2 cellular contexts compared by ENCODE assay signal in genomic region chr19:2050349-2050990, GRCh38.
TF ChIP-seq lines count a peak whose summit lies in the region.

No MANE protein-coding gene starts in this region.

TF ChIP-seq in K562, 482 proteins besides CTCF, POLR2A, EP300 and RAD21 (continued from another document and continues in another):
- TF ChIP-seq, protein P1, sequence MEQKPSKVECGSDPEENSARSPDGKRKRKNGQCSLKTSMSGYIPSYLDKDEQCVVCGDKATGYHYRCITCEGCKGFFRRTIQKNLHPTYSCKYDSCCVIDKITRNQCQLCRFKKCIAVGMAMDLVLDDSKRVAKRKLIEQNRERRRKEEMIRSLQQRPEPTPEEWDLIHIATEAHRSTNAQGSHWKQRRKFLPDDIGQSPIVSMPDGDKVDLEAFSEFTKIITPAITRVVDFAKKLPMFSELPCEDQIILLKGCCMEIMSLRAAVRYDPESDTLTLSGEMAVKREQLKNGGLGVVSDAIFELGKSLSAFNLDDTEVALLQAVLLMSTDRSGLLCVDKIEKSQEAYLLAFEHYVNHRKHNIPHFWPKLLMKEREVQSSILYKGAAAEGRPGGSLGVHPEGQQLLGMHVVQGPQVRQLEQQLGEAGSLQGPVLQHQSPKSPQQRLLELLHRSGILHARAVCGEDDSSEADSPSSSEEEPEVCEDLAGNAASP (IDR thresholded peaks at IDR 0.05): no peak
- TF ChIP-seq RBFOX2 (IDR thresholded peaks at IDR 0.05; ENCODE audit: low read depth, low read length) (peak; percentile 93), NCOA1 (IDR thresholded peaks at IDR 0.05; ENCODE audit: low read depth) (no peak), REST (CRISPR knock-in tag; IDR thresholded peaks at IDR 0.05; ENCODE audit: low read depth) (0 out of 2 replicates have a peak, but pooled peaks have one; percentile 17), TAF7 (tag; IDR thresholded peaks at IDR 0.05) (no peak), MXI1 (IDR thresholded peaks at IDR 0.05; ENCODE audit: low read depth, low read length) (no peak), ID3 (CRISPR knock-in tag; IDR thresholded peaks at IDR 0.05) (no peak), ID3 (tag; IDR thresholded peaks at IDR 0.05) (no peak), ETV1 (tag; conservative IDR thresholded peaks at IDR 0.05; ENCODE audit: low read depth) (no peak), ZNF57 (CRISPR knock-in tag; IDR thresholded peaks at IDR 0.05) (no peak), ZNF561 (CRISPR knock-in tag; conservative IDR thresholded peaks at IDR 0.05) (no peak), ZNF584 (CRISPR knock-in tag; IDR thresholded peaks at IDR 0.05; ENCODE audit: low read depth) (no peak)
- TF ChIP-seq, protein P2, sequence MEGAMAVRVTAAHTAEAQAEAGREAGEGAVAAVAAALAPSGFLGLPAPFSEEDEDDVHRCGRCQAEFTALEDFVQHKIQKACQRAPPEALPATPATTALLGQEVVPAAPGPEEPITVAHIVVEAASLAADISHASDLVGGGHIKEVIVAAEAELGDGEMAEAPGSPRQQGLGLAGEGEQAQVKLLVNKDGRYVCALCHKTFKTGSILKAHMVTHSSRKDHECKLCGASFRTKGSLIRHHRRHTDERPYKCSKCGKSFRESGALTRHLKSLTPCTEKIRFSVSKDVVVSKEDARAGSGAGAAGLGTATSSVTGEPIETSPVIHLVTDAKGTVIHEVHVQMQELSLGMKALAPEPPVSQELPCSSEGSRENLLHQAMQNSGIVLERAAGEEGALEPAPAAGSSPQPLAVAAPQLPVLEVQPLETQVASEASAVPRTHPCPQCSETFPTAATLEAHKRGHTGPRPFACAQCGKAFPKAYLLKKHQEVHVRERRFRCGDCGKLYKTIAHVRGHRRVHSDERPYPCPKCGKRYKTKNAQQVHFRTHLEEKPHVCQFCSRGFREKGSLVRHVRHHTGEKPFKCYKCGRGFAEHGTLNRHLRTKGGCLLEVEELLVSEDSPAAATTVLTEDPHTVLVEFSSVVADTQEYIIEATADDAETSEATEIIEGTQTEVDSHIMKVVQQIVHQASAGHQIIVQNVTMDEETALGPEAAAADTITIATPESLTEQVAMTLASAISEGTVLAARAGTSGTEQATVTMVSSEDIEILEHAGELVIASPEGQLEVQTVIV (CRISPR knock-in tag; IDR thresholded peaks at IDR 0.05; ENCODE audit: borderline replicate concordance): no peak
- TF ChIP-seq, protein P3, sequence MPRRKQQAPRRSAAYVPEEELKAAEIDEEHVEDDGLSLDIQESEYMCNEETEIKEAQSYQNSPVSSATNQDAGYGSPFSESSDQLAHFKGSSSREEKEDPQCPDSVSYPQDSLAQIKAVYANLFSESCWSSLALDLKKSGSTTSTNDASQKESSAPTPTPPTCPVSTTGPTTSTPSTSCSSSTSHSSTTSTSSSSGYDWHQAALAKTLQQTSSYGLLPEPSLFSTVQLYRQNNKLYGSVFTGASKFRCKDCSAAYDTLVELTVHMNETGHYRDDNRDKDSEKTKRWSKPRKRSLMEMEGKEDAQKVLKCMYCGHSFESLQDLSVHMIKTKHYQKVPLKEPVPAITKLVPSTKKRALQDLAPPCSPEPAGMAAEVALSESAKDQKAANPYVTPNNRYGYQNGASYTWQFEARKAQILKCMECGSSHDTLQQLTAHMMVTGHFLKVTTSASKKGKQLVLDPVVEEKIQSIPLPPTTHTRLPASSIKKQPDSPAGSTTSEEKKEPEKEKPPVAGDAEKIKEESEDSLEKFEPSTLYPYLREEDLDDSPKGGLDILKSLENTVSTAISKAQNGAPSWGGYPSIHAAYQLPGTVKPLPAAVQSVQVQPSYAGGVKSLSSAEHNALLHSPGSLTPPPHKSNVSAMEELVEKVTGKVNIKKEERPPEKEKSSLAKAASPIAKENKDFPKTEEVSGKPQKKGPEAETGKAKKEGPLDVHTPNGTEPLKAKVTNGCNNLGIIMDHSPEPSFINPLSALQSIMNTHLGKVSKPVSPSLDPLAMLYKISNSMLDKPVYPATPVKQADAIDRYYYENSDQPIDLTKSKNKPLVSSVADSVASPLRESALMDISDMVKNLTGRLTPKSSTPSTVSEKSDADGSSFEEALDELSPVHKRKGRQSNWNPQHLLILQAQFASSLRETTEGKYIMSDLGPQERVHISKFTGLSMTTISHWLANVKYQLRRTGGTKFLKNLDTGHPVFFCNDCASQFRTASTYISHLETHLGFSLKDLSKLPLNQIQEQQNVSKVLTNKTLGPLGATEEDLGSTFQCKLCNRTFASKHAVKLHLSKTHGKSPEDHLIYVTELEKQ (CRISPR knock-in tag; IDR thresholded peaks at IDR 0.05): no peak

TF ChIP-seq in HepG2, 621 proteins besides CTCF, POLR2A, EP300 and RAD21 (continued from another document and continues in another):
- TF ChIP-seq, protein P4, sequence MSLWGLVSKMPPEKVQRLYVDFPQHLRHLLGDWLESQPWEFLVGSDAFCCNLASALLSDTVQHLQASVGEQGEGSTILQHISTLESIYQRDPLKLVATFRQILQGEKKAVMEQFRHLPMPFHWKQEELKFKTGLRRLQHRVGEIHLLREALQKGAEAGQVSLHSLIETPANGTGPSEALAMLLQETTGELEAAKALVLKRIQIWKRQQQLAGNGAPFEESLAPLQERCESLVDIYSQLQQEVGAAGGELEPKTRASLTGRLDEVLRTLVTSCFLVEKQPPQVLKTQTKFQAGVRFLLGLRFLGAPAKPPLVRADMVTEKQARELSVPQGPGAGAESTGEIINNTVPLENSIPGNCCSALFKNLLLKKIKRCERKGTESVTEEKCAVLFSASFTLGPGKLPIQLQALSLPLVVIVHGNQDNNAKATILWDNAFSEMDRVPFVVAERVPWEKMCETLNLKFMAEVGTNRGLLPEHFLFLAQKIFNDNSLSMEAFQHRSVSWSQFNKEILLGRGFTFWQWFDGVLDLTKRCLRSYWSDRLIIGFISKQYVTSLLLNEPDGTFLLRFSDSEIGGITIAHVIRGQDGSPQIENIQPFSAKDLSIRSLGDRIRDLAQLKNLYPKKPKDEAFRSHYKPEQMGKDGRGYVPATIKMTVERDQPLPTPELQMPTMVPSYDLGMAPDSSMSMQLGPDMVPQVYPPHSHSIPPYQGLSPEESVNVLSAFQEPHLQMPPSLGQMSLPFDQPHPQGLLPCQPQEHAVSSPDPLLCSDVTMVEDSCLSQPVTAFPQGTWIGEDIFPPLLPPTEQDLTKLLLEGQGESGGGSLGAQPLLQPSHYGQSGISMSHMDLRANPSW (CRISPR knock-in tag; IDR thresholded peaks at IDR 0.05; ENCODE audit: borderline replicate concordance): no peak
- TF ChIP-seq ZNF230 (CRISPR knock-in tag; IDR thresholded peaks at IDR 0.05): 0 out of 2 replicates have a peak, but pooled peaks have one; percentile 16
- TF ChIP-seq SNAPC4 (CRISPR knock-in tag; IDR thresholded peaks at IDR 0.05): no peak
- TF ChIP-seq, protein P5, sequence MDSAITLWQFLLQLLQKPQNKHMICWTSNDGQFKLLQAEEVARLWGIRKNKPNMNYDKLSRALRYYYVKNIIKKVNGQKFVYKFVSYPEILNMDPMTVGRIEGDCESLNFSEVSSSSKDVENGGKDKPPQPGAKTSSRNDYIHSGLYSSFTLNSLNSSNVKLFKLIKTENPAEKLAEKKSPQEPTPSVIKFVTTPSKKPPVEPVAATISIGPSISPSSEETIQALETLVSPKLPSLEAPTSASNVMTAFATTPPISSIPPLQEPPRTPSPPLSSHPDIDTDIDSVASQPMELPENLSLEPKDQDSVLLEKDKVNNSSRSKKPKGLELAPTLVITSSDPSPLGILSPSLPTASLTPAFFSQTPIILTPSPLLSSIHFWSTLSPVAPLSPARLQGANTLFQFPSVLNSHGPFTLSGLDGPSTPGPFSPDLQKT (CRISPR knock-in tag; IDR thresholded peaks at IDR 0.05; ENCODE audit: borderline replicate concordance): no peak
- no peak for TF ChIP-seq HOXA3 (CRISPR knock-in tag; IDR thresholded peaks at IDR 0.05)
- TF ChIP-seq NONO (IDR thresholded peaks at IDR 0.05): no peak
- TF ChIP-seq NONO (CRISPR knock-in tag; conservative IDR thresholded peaks at IDR 0.05): peak; percentile 8; the same call in 1 of the 2 replicates
- TF ChIP-seq ARID5B (CRISPR knock-in tag; IDR thresholded peaks at IDR 0.05): no peak
- TF ChIP-seq CCAR2 (optimal IDR thresholded peaks at IDR 0.05; ENCODE audit: low read depth, low read length): no peak
- TF ChIP-seq REXO4 (CRISPR knock-in tag; IDR thresholded peaks at IDR 0.05; ENCODE audit: borderline replicate concordance): no peak
- no peak for TF ChIP-seq KLF15 (CRISPR knock-in tag; IDR thresholded peaks at IDR 0.05; ENCODE audit: borderline replicate concordance)
- TF ChIP-seq AKAP8 (CRISPR knock-in tag; IDR thresholded peaks at IDR 0.05): 0 out of 2 replicates have a peak, but pooled peaks have one; percentile 9
- TF ChIP-seq, protein P6, sequence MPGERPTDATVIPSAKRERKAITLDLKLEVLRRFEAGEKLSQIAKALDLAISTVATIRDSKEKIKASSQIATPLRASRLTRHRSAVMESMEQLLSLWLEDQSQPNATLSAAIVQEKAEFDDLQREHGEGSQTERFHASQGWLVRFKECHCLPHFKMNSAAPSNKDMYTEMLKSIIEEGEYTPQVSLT (CRISPR knock-in tag; IDR thresholded peaks at IDR 0.05; ENCODE audit: borderline replicate concordance, low read depth): no peak
- TF ChIP-seq SP2 (CRISPR knock-in tag; IDR thresholded peaks at IDR 0.05): peak; percentile 32; the same call in 1 of the 2 replicates
- TF ChIP-seq SMARCC2 (IDR thresholded peaks at IDR 0.05): no peak
- peak; percentile 47 for TF ChIP-seq SRSF1 (optimal IDR thresholded peaks at IDR 0.05; ENCODE audit: low read depth, low read length)
- no peak for TF ChIP-seq ZNF782 (CRISPR knock-in tag; IDR thresholded peaks at IDR 0.05; ENCODE audit: borderline replicate concordance)
- 0 out of 2 replicates have a peak, but pooled peaks have one; percentile 13 for TF ChIP-seq HOXA5 (CRISPR knock-in tag; IDR thresholded peaks at IDR 0.05)
- TF ChIP-seq MYC (CRISPR knock-in tag; IDR thresholded peaks at IDR 0.05; ENCODE audit: borderline replicate concordance): 0 out of 2 replicates have a peak, but pooled peaks have one; percentile 47
- no peak for TF ChIP-seq KDM6A (CRISPR knock-in tag; IDR thresholded peaks at IDR 0.05; ENCODE audit: low read depth)
- peak; percentile 76; the same call in 1 of the 2 replicates for TF ChIP-seq ATF7-NPFF (CRISPR knock-in tag; IDR thresholded peaks at IDR 0.05; ENCODE audit: low read depth)
